ENCODE assay signal across 8 cellular contexts in the genomic region with DNA sequence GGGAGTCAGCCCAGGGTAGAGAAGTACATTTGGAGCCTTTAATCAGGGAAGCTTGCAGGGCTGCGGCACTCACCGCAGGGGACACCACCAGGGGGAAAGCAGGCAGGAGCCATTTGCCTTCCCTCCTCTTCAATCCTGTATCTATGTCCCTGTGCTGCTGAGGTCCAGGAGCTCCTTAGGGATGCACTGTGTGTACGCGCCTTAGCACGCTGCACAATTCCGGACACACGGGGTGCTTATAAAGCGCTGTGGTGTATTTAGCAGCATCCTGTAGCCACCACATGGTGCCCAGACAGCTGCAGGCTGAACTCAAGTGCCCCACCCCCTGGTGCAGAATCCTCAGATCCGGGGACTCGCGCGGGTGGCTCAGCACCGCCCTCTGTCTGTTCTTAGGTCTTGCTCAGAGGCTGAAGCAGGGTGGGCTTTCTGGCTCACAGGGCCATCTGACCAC.
DNase-seq lines count a peak whose midpoint lies in the region; ATAC-seq and TF ChIP-seq lines count a peak whose summit lies in the region.
"Had no signal": no experiment of that assay in that cellular context is flagged by ENCODE, and none has a peak within 500 bp of the region (broad histone marks: within the 10 kb centered on the region; RNA-seq: fewer than 3 reads in every experiment).

No MANE protein-coding gene starts in this region.

- peak overlapping the region; percentile 76 for H3K27ac Mint-ChIP-seq in glutamatergic neuron (ENCODE audit: unreplicated experiment)
- H3K27ac Mint-ChIP-seq in immature natural killer cell, result no peak overlapping the region

- H3K4me3 Mint-ChIP-seq in glutamatergic neuron (ENCODE audit: unreplicated experiment) (peak overlapping the region; percentile 60), immature natural killer cell (no peak overlapping the region)

- TF ChIP-seq CTCF in glutamatergic neuron (IDR thresholded peaks at IDR 0.05; ENCODE audit: partially characterized antibody, unreplicated experiment), result peak; percentile 37

- no peaks in the 10 kb centered on the region for H3K9me3 ChIP-seq in Karpas-422 (ENCODE audit: low read length)
- no peaks in the 10 kb centered on the region for H3K9me3 ChIP-seq in skeletal muscle satellite cell (replicated peaks; ENCODE audit: low read length)

- H3K27me3 ChIP-seq in Karpas-422 (ENCODE audit: low read length), result no peaks in the 10 kb centered on the region
- H3K27me3 ChIP-seq in skeletal muscle satellite cell (ENCODE audit: control insufficient read depth, insufficient read depth, low read length), result no peaks in the 10 kb centered on the region

- H3K4me2 ChIP-seq in Karpas-422 (ENCODE audit: low read depth, low read length, poor library complexity, severe bottlenecking) (no peak overlapping the region), skeletal muscle satellite cell (ENCODE audit: low read length) (peak overlapping the region; percentile 60)

- H3K27me3 Mint-ChIP-seq in glutamatergic neuron (ENCODE audit: unreplicated experiment) (peaks cover 5% of the 10 kb centered on the region), immature natural killer cell (ENCODE audit: low read depth in 3 of 3) (peaks cover 0 to 4% (median 2%) of the 10 kb centered on the region in 3 donors)

- H3K9me2 ChIP-seq in Karpas-422 (replicated peaks; ENCODE audit: insufficient read depth, low read length), result no peaks in the 10 kb centered on the region; the same call in 1 of the 2 replicates

- H3K4me3 ChIP-seq in Karpas-422 (ENCODE audit: low read length), result no peak overlapping the region
- H3K4me3 ChIP-seq in skeletal muscle satellite cell (ENCODE audit: low read length), result no peak overlapping the region

- H4K20me1 ChIP-seq in Karpas-422 (ENCODE audit: insufficient read depth, low read depth, low read length), result no peaks in the 10 kb centered on the region

- H3K36me3 Mint-ChIP-seq in glutamatergic neuron (ENCODE audit: unreplicated experiment), result peaks cover 4% of the 10 kb centered on the region
- H3K36me3 Mint-ChIP-seq in immature natural killer cell, result no peaks in the 10 kb centered on the region

- no peaks in the 10 kb centered on the region for H3K36me3 ChIP-seq in Karpas-422 (ENCODE audit: insufficient read depth, low read length)
- no peaks in the 10 kb centered on the region for H3K36me3 ChIP-seq in skeletal muscle satellite cell (ENCODE audit: insufficient read depth, low read length)

- H2AFZ ChIP-seq in Karpas-422 (ENCODE audit: low read length), result no peak overlapping the region
- H2AFZ ChIP-seq: parathyroid adenoma had no signal

- DNase-seq in Karpas-422, result peak; percentile 50
- DNase-seq in SHP77 treated with DMSO at 0.1 percent for 48 hours (lab: John Stamatoyannopoulos, UW), result peak; percentile 62
- peak; percentile 77 for DNase-seq in glutamatergic neuron
- DNase-seq in immature natural killer cell, result no peak
- DNase-seq in dedifferentiated amniotic fluid mesenchymal stem cell (ENCODE audit: extremely low spot score), result no peak

- H3K9me3 Mint-ChIP-seq in glutamatergic neuron (ENCODE audit: unreplicated experiment), result peaks cover 12% of the 10 kb centered on the region
- no peaks in the 10 kb centered on the region for H3K9me3 Mint-ChIP-seq in immature natural killer cell

- H3K79me2 ChIP-seq in Karpas-422 (ENCODE audit: low read length), result no peaks in the 10 kb centered on the region
- H3K79me2 ChIP-seq: parathyroid adenoma had no signal

- H3K4me1 ChIP-seq in Karpas-422 (ENCODE audit: low read length) (no peaks in the 10 kb centered on the region), skeletal muscle satellite cell (ENCODE audit: control insufficient read depth, insufficient read depth, low read length) (no peaks in the 10 kb centered on the region)
- H3K4me1 ChIP-seq: parathyroid adenoma had no signal

- H3K27ac ChIP-seq in Karpas-422 (ENCODE audit: low read length), result no peak overlapping the region
- H3K27ac ChIP-seq: parathyroid adenoma had no signal

- H3K4me1 Mint-ChIP-seq in glutamatergic neuron (ENCODE audit: low read depth, unreplicated experiment), result peaks cover 10% of the 10 kb centered on the region
- H3K4me1 Mint-ChIP-seq in immature natural killer cell, result no peaks in the 10 kb centered on the region

- ATAC-seq in HG03354 (IDR thresholded peaks at IDR 0.05; ENCODE audit: poor library complexity, severe bottlenecking, unreplicated experiment), result no peak

- H3K9ac ChIP-seq in Karpas-422 (ENCODE audit: low read length) (no peak overlapping the region), skeletal muscle satellite cell (ENCODE audit: low read depth, low read length) (no peak overlapping the region)
- H3K9ac ChIP-seq: parathyroid adenoma had no signal

Comparison
In these comparisons a context has a peak if more than half of its experiments do, and no peak if none do; other contexts are left out.
1. DNase-seq: peak in Karpas-422 (single experiment), SHP77 treated with DMSO at 0.1 percent for 48 hours (single experiment) and glutamatergic neuron (single experiment); none in immature natural killer cell (0 of 3) and dedifferentiated amniotic fluid mesenchymal stem cell (single experiment).